Comparison of ENCODE assay signal across 7 cellular contexts in genomic region chr10:101816913-101817541, GRCh38. TPM values are rescaled to one million over a fixed set of nuclear protein-coding genes. Genes with fewer than 3 reads are reported as not detected.
DNase-seq lines count a peak whose midpoint lies in the region; ATAC-seq and TF ChIP-seq lines count a peak whose summit lies in the region.

No MANE protein-coding gene starts in this region.

- H3K9me3 ChIP-seq in HAP-1 (no peaks in the 10 kb centered on the region), right cardiac atrium (ENCODE audit: control insufficient read depth, low read length) (no peaks in the 10 kb centered on the region)

- H3K9me3 Mint-ChIP-seq in WTC11, result no peaks in the 10 kb centered on the region
- H3K9me3 Mint-ChIP-seq in stimulated activated effector memory CD8-positive, alpha-beta T cell treated with anti-CD3 and anti-CD28 coated beads, Interleukin-12 subunit alpha, Interleukin-12 subunit beta, amount 100 ng/mL, for 72 hours, result no peaks in the 10 kb centered on the region

- H3K27ac ChIP-seq in right cardiac atrium (ENCODE audit: low read length), result peak overlapping the region; percentile 94

- intact Hi-C loops in right cardiac atrium (cut with DNase I), result no loop called here

- in situ Hi-C loops in HAP-1 (cut with MboI; ENCODE audit: low sequenced_read_pairs), result no loop called here

- H3K27me3 ChIP-seq in HAP-1 (ENCODE audit: low read depth) (no peaks in the 10 kb centered on the region), right cardiac atrium (ENCODE audit: control insufficient read depth, insufficient read depth) (no peaks in the 10 kb centered on the region)

- ATAC-seq in WTC11, result no peak
- ATAC-seq in right cardiac atrium, result no peak
- no peak for ATAC-seq in stimulated activated effector memory CD8-positive, alpha-beta T cell treated with anti-CD3 and anti-CD28 coated beads, Interleukin-12 subunit alpha, Interleukin-12 subunit beta, amount 100 ng/mL, for 72 hours
- no peak for ATAC-seq in HG03025 (IDR thresholded peaks at IDR 0.05; ENCODE audit: low FRiP score, unreplicated experiment)
- ATAC-seq in HG02870 (IDR thresholded peaks at IDR 0.05; ENCODE audit: unreplicated experiment), result no peak

- peak overlapping the region; percentile 74 for H3K4me3 ChIP-seq in HAP-1
- peak overlapping the region; percentile 80 for H3K4me3 ChIP-seq in right cardiac atrium (ENCODE audit: low read length)

- no peak for TF ChIP-seq CTCF in WTC11 (IDR thresholded peaks at IDR 0.05)

- H3K4me1 ChIP-seq in HAP-1 (peaks cover 10% of the 10 kb centered on the region), right cardiac atrium (ENCODE audit: control insufficient read depth, insufficient read depth, low read length) (peaks cover 11% of the 10 kb centered on the region)

- H3K4me1 Mint-ChIP-seq in WTC11, result peaks cover 34% of the 10 kb centered on the region
- H3K4me1 Mint-ChIP-seq in stimulated activated effector memory CD8-positive, alpha-beta T cell treated with anti-CD3 and anti-CD28 coated beads, Interleukin-12 subunit alpha, Interleukin-12 subunit beta, amount 100 ng/mL, for 72 hours, result peaks cover 49% of the 10 kb centered on the region

- peak overlapping the region; percentile 88 for H3K4me3 Mint-ChIP-seq in WTC11
- peak overlapping the region; percentile 94 for H3K4me3 Mint-ChIP-seq in stimulated activated effector memory CD8-positive, alpha-beta T cell treated with anti-CD3 and anti-CD28 coated beads, Interleukin-12 subunit alpha, Interleukin-12 subunit beta, amount 100 ng/mL, for 72 hours

- CTCF ChIA-PET in WTC11 (lab: Charles Lee), result interaction anchor here (0.6 to 8.4 kb wide), 6 partner anchors 23 to 214 kb away, joined by 4 to 89 read pairs (median 12); partner anchors contain the start of gene KCNIP2

- H3K36me3 ChIP-seq in HAP-1 (replicated peaks), result peaks cover 14% of the 10 kb centered on the region

- DNase-seq in HAP-1 (ENCODE audit: low spot score in 2 of 2) (no peak), WTC11 (ENCODE audit: low spot score) (no peak), right cardiac atrium (no peak), T1000 (lab: John Stamatoyannopoulos, UW) (no peak)
- no peak for DNase-seq in stimulated activated effector memory CD8-positive, alpha-beta T cell treated with anti-CD3 and anti-CD28 coated beads, Interleukin-12 subunit alpha, Interleukin-12 subunit beta, amount 100 ng/mL, for 72 hours (ENCODE audit: low spot score in 2 of 2)

- under 1% methylated on average over 17 of the region's 17 CpGs for WGBS in right cardiac atrium

- POLR2A ChIA-PET in WTC11 (lab: Charles Lee), result interaction anchor here (0.7 to 3.2 kb wide), 8 partner anchors 12 to 297 kb away, joined by 3 to 34 read pairs (median 10); partner anchors contain the start of genes DPCD, KCNIP2, NPM3 and POLL

- H3K27me3 Mint-ChIP-seq in WTC11 (ENCODE audit: low read depth), result no peaks in the 10 kb centered on the region

- H3K27ac Mint-ChIP-seq in WTC11, result peak overlapping the region; percentile 84
- H3K27ac Mint-ChIP-seq in stimulated activated effector memory CD8-positive, alpha-beta T cell treated with anti-CD3 and anti-CD28 coated beads, Interleukin-12 subunit alpha, Interleukin-12 subunit beta, amount 100 ng/mL, for 72 hours, result peak overlapping the region; percentile 99

- peaks cover 11% of the 10 kb centered on the region for H3K36me3 Mint-ChIP-seq in WTC11
- peaks cover 68% of the 10 kb centered on the region for H3K36me3 Mint-ChIP-seq in stimulated activated effector memory CD8-positive, alpha-beta T cell treated with anti-CD3 and anti-CD28 coated beads, Interleukin-12 subunit alpha, Interleukin-12 subunit beta, amount 100 ng/mL, for 72 hours

TF ChIP-seq in WTC11, 78 proteins besides CTCF, POLR2A, EP300 and RAD21:
- no peak for TF ChIP-seq E2F4 (CRISPR knock-in tag; IDR thresholded peaks at IDR 0.05; ENCODE audit: borderline replicate concordance, low read depth)
- 0 out of 2 replicates have a peak, but pooled peaks have one; percentile 33 for TF ChIP-seq ETV6 (CRISPR knock-in tag; IDR thresholded peaks at IDR 0.05)

RNA-seq across cellular contexts. Expression of gene OGA, which starts 1.2 kb away (rescaled TPM):
- total RNA-seq in WTC11 (2021), result 110 to 111 TPM (median 110 TPM) in 3 replicates
- 10 to 100 TPM; 67.8 to 96.4 (median 85.4) TPM for total RNA-seq in right cardiac atrium
- 41.1 TPM for polyA plus RNA-seq in right cardiac atrium

RNA-seq across cellular contexts. Expression of gene KCNIP2, which starts 26.6 kb away (rescaled TPM):
- total RNA-seq in WTC11 (2021) (4.5 to 5.4 TPM (median 5.2 TPM) in 3 replicates), right cardiac atrium (100 to 1,000 TPM; 368 to 977 (median 629) TPM)
- 729 TPM for polyA plus RNA-seq in right cardiac atrium

RNA-seq across cellular contexts. Expression of gene NPM3, which starts 33.8 kb away (rescaled TPM):
- 223 to 260 TPM (median 229 TPM) in 3 replicates for total RNA-seq in WTC11 (2021)
- total RNA-seq in right cardiac atrium, result 10 to 100 TPM in 1 of 4 donors, 1 to 10 TPM in 3; 5.0 to 10.7 (median 7.4) TPM
- polyA plus RNA-seq in right cardiac atrium, result 5.8 TPM

RNA-seq across cellular contexts. Expression of gene FGF8, which starts 41.1 kb away (rescaled TPM):
- total RNA-seq in WTC11 (2021), result 14.0 to 28.9 TPM (median 16.4 TPM) in 3 replicates
- total RNA-seq in right cardiac atrium, result not detected
- polyA plus RNA-seq in right cardiac atrium, result not detected

Comparison
In these comparisons a context has a peak if more than half of its experiments do, and no peak if none do; other contexts are left out.
1. RNA of gene KCNIP2, which starts 26.6 kb away (total RNA-seq): 368 to 977 TPM in right cardiac atrium; 4.5 to 5.4 TPM in WTC11; every median in the first group is over 10 times any median in the second.
2. RNA of gene NPM3, which starts 33.8 kb away (total RNA-seq): 223 to 260 TPM in WTC11; 5.0 to 10.7 TPM in right cardiac atrium; every median in the first group is over 10 times any median in the second.